ENCODE assay signal across 8 cellular contexts in the genomic region with DNA sequence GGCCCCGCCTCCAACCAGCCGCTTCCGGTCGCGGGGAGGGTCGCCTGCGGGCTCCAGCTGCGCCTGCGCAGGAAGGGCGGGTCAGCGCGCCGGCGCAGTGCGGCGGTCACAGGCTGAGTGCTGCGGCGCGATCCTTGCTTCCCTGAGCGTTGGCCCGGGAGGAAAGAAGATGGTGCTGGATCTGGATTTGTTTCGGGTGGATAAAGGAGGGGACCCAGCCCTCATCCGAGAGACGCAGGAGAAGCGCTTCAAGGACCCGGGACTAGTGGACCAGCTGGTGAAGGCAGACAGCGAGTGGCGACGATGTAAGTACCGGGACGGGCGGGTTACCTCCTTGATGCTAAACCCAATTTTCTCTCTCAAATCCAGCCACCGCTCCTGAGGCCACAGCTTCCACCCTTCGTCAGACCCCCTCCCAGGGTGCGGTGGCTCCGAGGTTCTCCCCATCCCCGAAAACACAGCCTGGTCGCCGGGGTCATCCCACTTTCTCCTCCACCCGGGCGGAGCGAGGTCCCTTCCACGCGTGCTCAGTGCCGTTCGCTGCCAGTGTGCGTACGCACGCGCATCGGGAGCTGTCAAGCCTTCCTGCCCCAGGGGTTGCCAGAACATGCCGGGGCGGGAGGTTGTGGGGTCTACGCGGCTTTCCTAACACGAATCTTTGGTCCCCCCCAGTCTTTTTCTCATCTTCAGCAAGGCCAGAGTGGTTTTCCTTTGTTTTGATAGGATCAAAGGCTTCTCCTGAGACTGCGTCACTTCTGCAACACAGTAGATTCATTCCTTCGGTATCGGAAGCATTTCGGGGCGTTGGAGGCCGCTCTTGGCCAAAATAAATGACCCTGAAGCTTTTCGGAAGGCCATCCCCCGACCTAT. TPM values are rescaled to one million over a fixed set of nuclear protein-coding genes. Genes with fewer than 3 reads are reported as not detected.
DNase-seq lines count a peak whose midpoint lies in the region; FAIRE-seq and TF ChIP-seq lines count a peak whose summit lies in the region.

A gene with protein sequence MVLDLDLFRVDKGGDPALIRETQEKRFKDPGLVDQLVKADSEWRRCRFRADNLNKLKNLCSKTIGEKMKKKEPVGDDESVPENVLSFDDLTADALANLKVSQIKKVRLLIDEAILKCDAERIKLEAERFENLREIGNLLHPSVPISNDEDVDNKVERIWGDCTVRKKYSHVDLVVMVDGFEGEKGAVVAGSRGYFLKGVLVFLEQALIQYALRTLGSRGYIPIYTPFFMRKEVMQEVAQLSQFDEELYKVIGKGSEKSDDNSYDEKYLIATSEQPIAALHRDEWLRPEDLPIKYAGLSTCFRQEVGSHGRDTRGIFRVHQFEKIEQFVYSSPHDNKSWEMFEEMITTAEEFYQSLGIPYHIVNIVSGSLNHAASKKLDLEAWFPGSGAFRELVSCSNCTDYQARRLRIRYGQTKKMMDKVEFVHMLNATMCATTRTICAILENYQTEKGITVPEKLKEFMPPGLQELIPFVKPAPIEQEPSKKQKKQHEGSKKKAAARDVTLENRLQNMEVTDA (plus strand): TSS at position 95 of the 870 bp plus-strand sequence. CDS start 75 bp downstream, at position 170.

- no peak within 1 kb of the TSS for H3K23ac ChIP-seq in H9 (ENCODE audit: insufficient read length, low read depth, low read length)

- peak within 1 kb of the TSS; percentile 82 for H3K9ac ChIP-seq in H9 (ENCODE audit: extremely low read depth, insufficient read length, low read length)

- 0 out of 5 replicates have a peak, but pooled peaks cover 0 to 3% of the 10 kb centered on the region in 2 experiments for H3K9me3 Mint-ChIP-seq in H9

- peak within 1 kb of the TSS; percentile 63 for H4K91ac ChIP-seq in H9 (ENCODE audit: insufficient read length, low read depth, low read length)

- H3K9me3 ChIP-seq in H9 (ENCODE audit: control insufficient read depth, low read depth, low read length) (no peaks in the 10 kb centered on the region), MG63 (no peaks in the 10 kb centered on the region), neutrophil (no peaks in the 10 kb centered on the region)

- no peak within 1 kb of the TSS for H3K56ac ChIP-seq in H9 (ENCODE audit: insufficient read length, low read depth, low read length)

- no peak within 1 kb of the TSS for H2BK12ac ChIP-seq in H9 (ENCODE audit: insufficient read length, low read depth, low read length)

- H4K8ac ChIP-seq in H9 (replicated peaks; ENCODE audit: insufficient read length, low read depth, low read length) = no peak within 1 kb of the TSS

- H3K36me3 Mint-ChIP-seq in H9 (ENCODE audit: insufficient read depth in 1 of 3, low read depth in 3 of 3) = peaks cover 10 to 29% (median 20%) of the 10 kb centered on the region in 3 experiments

- TF ChIP-seq CTCF in H9 (conservative IDR thresholded peaks at IDR 0.05) = no peak
- TF ChIP-seq CTCF in neutrophil (IDR thresholded peaks at IDR 0.05) = peak; percentile 29

- H3K27ac ChIP-seq in H9 (ENCODE audit: insufficient read length, low read depth, low read length) = no peak within 1 kb of the TSS
- peak within 1 kb of the TSS; percentile 73 for H3K27ac ChIP-seq in neutrophil
- H3K27ac ChIP-seq in substantia nigra (ENCODE audit: low read depth, low read length, poor library complexity, severe bottlenecking) = peak within 1 kb of the TSS; percentile 92

- H3K4me3 ChIP-seq in MG63 (peak within 1 kb of the TSS; percentile 96), neutrophil (ENCODE audit: low read depth in 1 of 2, low read length in 1 of 2) (peak within 1 kb of the TSS; percentile 80 to 95)

- H3K4me3 Mint-ChIP-seq in H9 = peak within 1 kb of the TSS; percentile 95 to 97

- peak within 1 kb of the TSS; percentile 90 to 97 (median 90) for H3K27ac Mint-ChIP-seq in H9

- no peak within 1 kb of the TSS for H3K4ac ChIP-seq in H9 (ENCODE audit: low read depth, low read length)

- H3K14ac ChIP-seq in H9 (ENCODE audit: insufficient read depth, low read length) = peak within 1 kb of the TSS; percentile 96

- DNase-seq in GDM1 (lab: John Stamatoyannopoulos, UW) (peak; percentile 80), H9 (peak; percentile 89), MG63 (peak; percentile 94), SK-N-DZ (ENCODE audit: low spot score) (peak; percentile 85), frontal cortex (ENCODE audit: low spot score in 2 of 2) (peak; percentile 82), substantia nigra (lab: John Stamatoyannopoulos, UW) (peak; percentile 18 to 98 (median 82))
- peak; percentile 87 for DNase-seq in activated naive CD4-positive, alpha-beta T cell treated with Interleukin-2 at 50 U/mL for 16 hours

- H3K4me1 ChIP-seq in H9 (ENCODE audit: insufficient read depth, low read length) = peaks cover 2% of the 10 kb centered on the region; the same call in 1 of the 2 replicates
- H3K4me1 ChIP-seq in neutrophil (ENCODE audit: control insufficient read depth in 1 of 2, insufficient read depth in 1 of 2, low read depth in 1 of 2, low read length in 1 of 2) = peaks cover 16% of the 10 kb centered on the region in 2 experiments

- H2BK15ac ChIP-seq in H9 (ENCODE audit: low read depth, low read length) = no peak within 1 kb of the TSS

- H3K27me3 ChIP-seq in H9 (ENCODE audit: insufficient read depth, low read length) (no peaks in the 10 kb centered on the region), MG63 (no peaks in the 10 kb centered on the region), neutrophil (peaks cover 24% of the 10 kb centered on the region)

- H3K4me2 ChIP-seq in H9 (ENCODE audit: insufficient read depth, insufficient read length, low read length) = peak within 1 kb of the TSS; percentile 99

- peak within 1 kb of the TSS; percentile 74 for H3K18ac ChIP-seq in H9 (ENCODE audit: insufficient read length, low read depth, low read length)

- no CpG with 5 or more reads among the region's 64 CpGs for WGBS in H9 (ENCODE audit: extremely low coverage, insufficient read length, low lambda C conversion rate)

- no peak within 1 kb of the TSS for H2BK20ac ChIP-seq in H9 (ENCODE audit: low read depth, low read length, poor library complexity, severe bottlenecking)

- no peak for FAIRE-seq in frontal cortex (lab: Jason Lieb, UNC)

- peaks cover 44% of the 10 kb centered on the region for H3K36me3 ChIP-seq in MG63
- H3K36me3 ChIP-seq in neutrophil = no peaks in the 10 kb centered on the region

- H2AK5ac ChIP-seq in H9 (ENCODE audit: insufficient read length, low read length) = no peak within 1 kb of the TSS

- no peak within 1 kb of the TSS for H2AFZ ChIP-seq in H9 (ENCODE audit: low read length)

- H2BK5ac ChIP-seq in H9 (ENCODE audit: insufficient read length, low read length) = no peak within 1 kb of the TSS

- H3K23me2 ChIP-seq in H9 (ENCODE audit: insufficient read length, low read depth, low read length, poor library complexity, severe bottlenecking) = peaks cover 8% of the 10 kb centered on the region

- H2BK120ac ChIP-seq in H9 (ENCODE audit: low read depth, low read length, poor library complexity, severe bottlenecking) = no peak within 1 kb of the TSS

- no peaks in the 10 kb centered on the region for H4K20me1 ChIP-seq in H9 (ENCODE audit: control insufficient read depth, insufficient read depth, insufficient read length)

- H4K5ac ChIP-seq in H9 (ENCODE audit: insufficient read length, low read depth, low read length) = no peak within 1 kb of the TSS

- H3K79me1 ChIP-seq in H9 (ENCODE audit: insufficient read depth, low read depth, low read length, poor library complexity, severe bottlenecking) = peaks cover 3% of the 10 kb centered on the region

- no peak within 1 kb of the TSS for H3T11ph ChIP-seq in H9 (ENCODE audit: low read length)

- H3K27me3 Mint-ChIP-seq in H9 (ENCODE audit: low read depth) = peaks cover 3% of the 10 kb centered on the region

- H3K4me1 Mint-ChIP-seq in H9 = peaks cover 21 to 22% of the 10 kb centered on the region in 2 experiments

- peaks cover 25% of the 10 kb centered on the region; the same call in 1 of the 2 replicates for H3K79me2 ChIP-seq in H9 (ENCODE audit: insufficient read depth, low read length)

RNA-seq across cellular contexts. Expression of the gene that starts here (rescaled TPM):
- total RNA-seq in H9 (2021) = 139 and 144 TPM in 2 replicates
- total RNA-seq in MG63 (2014; rRNA removed; shearing (Covaris generic); ENCODE audit: low replicate concordance) = 751 and 778 TPM in 2 replicates
- 236 and 294 TPM in 2 replicates for polyA plus RNA-seq in SK-N-DZ (2014; cell fraction: cytosol; rRNA removed)
- 179 and 180 TPM in 2 replicates for polyA plus RNA-seq in SK-N-DZ (2014; cell fraction: nucleus; rRNA removed)
- total RNA-seq in frontal cortex = 162 TPM
